19 cellular contexts compared by ENCODE assay signal in the genomic region with DNA sequence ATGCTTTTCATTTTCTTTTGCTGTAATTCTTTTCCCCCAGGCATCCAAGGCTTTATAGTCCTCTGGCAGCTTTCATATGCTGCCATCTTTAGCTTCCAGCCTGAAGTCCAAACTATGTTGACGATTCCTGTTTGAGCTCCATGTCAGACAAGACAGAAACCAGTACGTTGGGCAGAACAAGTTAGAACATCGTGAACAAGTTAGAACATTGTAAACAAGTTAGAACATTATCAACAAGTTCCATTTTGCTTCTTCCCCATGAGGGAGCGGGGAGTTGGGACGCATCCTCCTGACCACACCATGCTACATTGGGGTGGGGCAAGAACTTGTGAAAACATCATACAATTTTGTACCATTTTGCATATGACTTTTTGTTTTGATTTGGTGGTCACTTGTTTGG. TPM values are rescaled to one million over a fixed set of nuclear protein-coding genes. Genes with fewer than 3 reads are reported as not detected.
DNase-seq lines count a peak whose midpoint lies in the region; ATAC-seq, FAIRE-seq and TF ChIP-seq lines count a peak whose summit lies in the region.
"Had no signal": no experiment of that assay in that cellular context is flagged by ENCODE, and none has a peak within 500 bp of the region (broad histone marks: within the 10 kb centered on the region; RNA-seq: fewer than 3 reads in every experiment).

No MANE protein-coding gene starts in this region.

- H3K23ac ChIP-seq in H1 (ENCODE audit: insufficient read length) = no peak overlapping the region

- no peak overlapping the region for H2BK12ac ChIP-seq in H1 (ENCODE audit: low read depth, low read length)

- POLR2A ChIA-PET in H1 (lab: Charles Lee; ENCODE audit: partially characterized antibody) = interaction anchor here (1.4 kb wide), 1 partner anchor 17 kb away, joined by 3 read pairs; no protein-coding TSS in a partner anchor

- TF ChIP-seq CTCF in LNCaP clone FGC (IDR thresholded peaks at IDR 0.05; ENCODE audit: control insufficient read depth, extremely low read depth, insufficient read depth) (no peak), H1 (IDR thresholded peaks at IDR 0.05; ENCODE audit: control extremely low read depth in 1 of 3, insufficient read depth in 1 of 3, low read depth in 1 of 3, low read length in 3 of 3) (no peak), upper lobe of right lung (IDR thresholded peaks at IDR 0.05) (no peak), left ventricle myocardium inferior (IDR thresholded peaks at IDR 0.05; ENCODE audit: borderline replicate concordance) (no peak)

- no peak for TF ChIP-seq EP300 in H1 (IDR thresholded peaks at IDR 0.05; ENCODE audit: borderline replicate concordance in 1 of 2, low read depth in 2 of 2, low read length in 2 of 2)

- no peak overlapping the region for H2AK5ac ChIP-seq in H1 (ENCODE audit: low read depth, low read length)

- intact Hi-C loops in upper lobe of right lung (cut with DNase I) (no loop called here), left ventricle myocardium inferior (cut with micrococcal nuclease) (no loop called here)

- no peak for TF ChIP-seq RAD21 in H1 (IDR thresholded peaks at IDR 0.05 in 1 of 2, conservative IDR thresholded peaks at IDR 0.05 in 1 of 2; ENCODE audit: low read depth in 2 of 2, low read length in 2 of 2)

- H3K56ac ChIP-seq in H1 (replicated peaks; ENCODE audit: insufficient read length, low read depth, low read length) = no peak overlapping the region

- no peaks in the 10 kb centered on the region for H3K4me1 ChIP-seq in H1 (replicated peaks in 1 of 4; ENCODE audit: control insufficient read depth in 3 of 4, insufficient read depth in 4 of 4, low read length in 3 of 4)
- no peaks in the 10 kb centered on the region for H3K4me1 ChIP-seq in upper lobe of right lung
- no peaks in the 10 kb centered on the region for H3K4me1 ChIP-seq in left ventricle myocardium inferior
- H3K4me1 ChIP-seq: HAP-1 had no signal

- CTCF ChIA-PET in H1 (lab: Charles Lee; ENCODE audit: partially characterized antibody) = interaction anchor here (1.0 kb wide), 1 partner anchor 12 kb away, joined by 4 read pairs; no protein-coding TSS in a partner anchor

- peaks cover 0 to 12% (median 4%) of the 10 kb centered on the region in 4 experiments; a peak in 6 of 7 replicates for H3K27me3 ChIP-seq in H1 (replicated peaks in 1 of 4; ENCODE audit: control insufficient read depth in 3 of 4, extremely low read depth in 1 of 4, insufficient read depth in 3 of 4, low read length in 3 of 4)
- H3K27me3 ChIP-seq in upper lobe of right lung = no peaks in the 10 kb centered on the region
- H3K27me3 ChIP-seq in left ventricle myocardium inferior (ENCODE audit: low read depth) = peaks cover 68% of the 10 kb centered on the region

- H3K23me2 ChIP-seq in H1 (ENCODE audit: low read depth, low read length) = no peaks in the 10 kb centered on the region

- no peak overlapping the region for H4K8ac ChIP-seq in H1 (ENCODE audit: extremely low read depth, insufficient read depth, low read length)

- H3K36me3 ChIP-seq in H1 (ENCODE audit: control insufficient read depth in 2 of 4, insufficient read depth in 4 of 4, low read length in 3 of 4) = no peaks in the 10 kb centered on the region
- no peaks in the 10 kb centered on the region for H3K36me3 ChIP-seq in upper lobe of right lung
- H3K36me3 ChIP-seq in left ventricle myocardium inferior = no peaks in the 10 kb centered on the region
- H3K36me3 ChIP-seq: HAP-1 had no signal

- H4K20me1 ChIP-seq in H1 (replicated peaks in 1 of 2; ENCODE audit: control insufficient read depth in 1 of 2, insufficient read depth in 2 of 2, low read length in 2 of 2) = no peaks in the 10 kb centered on the region

- H3K4me3 ChIP-seq in LNCaP clone FGC (ENCODE audit: low read depth, low read length) (no peak overlapping the region), H1 (ENCODE audit: extremely low read depth in 1 of 4, insufficient read depth in 2 of 4, low read depth in 3 of 4, low read length in 4 of 4) (no peak overlapping the region), upper lobe of right lung (no peak overlapping the region), left ventricle myocardium inferior (no peak overlapping the region)
- H3K4me3 ChIP-seq: HAP-1 had no signal

- FAIRE-seq in H1 (lab: Jason Lieb, UNC) = peak; percentile 55
- FAIRE-seq: HTR-8/SVneo had no signal

- peak; percentile 54 for DNase-seq in LNCaP clone FGC (ENCODE audit: low read depth)
- no peak for DNase-seq in H1 (ENCODE audit: low read depth in 1 of 2, low spot score in 2 of 2)
- DNase-seq in mucosa of gallbladder (ENCODE audit: low spot score) = peak; percentile 13
- peak; percentile 21 for DNase-seq in upper lobe of right lung
- DNase-seq in left ventricle myocardium inferior = no peak
- DNase-seq in pons (ENCODE audit: low spot score) = no peak
- no peak for DNase-seq in stimulated activated CD4-positive, alpha-beta T cell treated with anti-CD3 and anti-CD28 coated beads, Interleukin-2, amount 100 ng/mL, for 24 hours
- DNase-seq: DMS53, NCI-H1417, NCI-H1930, NCI-H2171, NCI-H446, RPMI8226, SIG-M5 had no signal

- no peak overlapping the region for H3K4ac ChIP-seq in H1 (replicated peaks; ENCODE audit: insufficient read length, low read depth, low read length)

- no peaks in the 10 kb centered on the region for H3K79me1 ChIP-seq in H1 (ENCODE audit: low read depth, low read length)

- no peak for TF ChIP-seq POLR2A in H1 (IDR thresholded peaks at IDR 0.05; ENCODE audit: control extremely low read depth in 1 of 2, low read depth in 2 of 2, low read length in 2 of 2)

- H2BK5ac ChIP-seq in H1 (ENCODE audit: low read depth, low read length) = no peak overlapping the region

- H2BK120ac ChIP-seq in H1 (replicated peaks; ENCODE audit: low read depth, low read length) = no peak overlapping the region

- no peak overlapping the region for H2BK20ac ChIP-seq in H1 (ENCODE audit: low read length)

- H3K9me3 ChIP-seq in H1 (ENCODE audit: insufficient read depth in 2 of 2, low read depth in 1 of 2, low read length in 1 of 2) (no peaks in the 10 kb centered on the region), upper lobe of right lung (no peaks in the 10 kb centered on the region), left ventricle myocardium inferior (replicated peaks) (peaks cover 13% of the 10 kb centered on the region)
- H3K9me3 ChIP-seq: HAP-1 had no signal

- no peak overlapping the region for H3K14ac ChIP-seq in H1 (ENCODE audit: insufficient read length)

- H3K27ac ChIP-seq in H1 (ENCODE audit: low read depth, low read length) = no peak overlapping the region
- no peak overlapping the region for H3K27ac ChIP-seq in upper lobe of right lung
- H3K27ac ChIP-seq in left ventricle myocardium inferior (replicated peaks) = no peak overlapping the region
- H3K27ac ChIP-seq: HL-60 had no signal

- H3K4me2 ChIP-seq in H1 (ENCODE audit: insufficient read depth in 1 of 2, low read depth in 2 of 2, low read length in 2 of 2) = no peak overlapping the region

- H3K9ac ChIP-seq in H1 (replicated peaks in 1 of 4; ENCODE audit: extremely low read depth in 1 of 4, low read depth in 3 of 4, low read length in 3 of 4) = no peak overlapping the region

- no peak overlapping the region for H2AFZ ChIP-seq in H1 (ENCODE audit: low read length)

- H4K91ac ChIP-seq in H1 (replicated peaks; ENCODE audit: insufficient read length, low read length) = no peak overlapping the region

- H3K18ac ChIP-seq in H1 (ENCODE audit: extremely low read depth, low read length) = no peak overlapping the region

- H2BK15ac ChIP-seq in H1 (ENCODE audit: low read length) = no peak overlapping the region

- no peaks in the 10 kb centered on the region for H3K79me2 ChIP-seq in H1 (ENCODE audit: control insufficient read depth in 1 of 2, insufficient read depth in 2 of 2, low read length in 2 of 2)

- H4K5ac ChIP-seq in H1 (ENCODE audit: insufficient read length, low read depth, low read length) = no peak overlapping the region

- WGBS in H1 (ENCODE audit: extremely low coverage in 1 of 2, insufficient coverage in 1 of 2, insufficient read length in 1 of 2, insufficient replicate concordance in 2 of 2, low coverage in 1 of 2, low lambda C conversion rate in 2 of 2, missing lambda C conversion rate in 1 of 2), 2 experiments = 95% methylated on average over 5 of the region's 5 CpGs; no CpG with 5 or more reads in 1 of the 2 experiments

- ATAC-seq in upper lobe of right lung = no peak

TF ChIP-seq in H1, 55 proteins besides CTCF, POLR2A, EP300 and RAD21 (continues in another document):
- no peak for TF ChIP-seq FOSL1 (IDR thresholded peaks at IDR 0.05; ENCODE audit: insufficient read depth, low read depth, low read length)
- TF ChIP-seq KDM4A (IDR thresholded peaks at IDR 0.05; ENCODE audit: low read depth, low read length, severe bottlenecking) = no peak
- TF ChIP-seq RBBP5 (IDR thresholded peaks at IDR 0.05; ENCODE audit: borderline replicate concordance, low read depth, low read length) = no peak
- TF ChIP-seq RFX5 (IDR thresholded peaks at IDR 0.05; ENCODE audit: borderline replicate concordance, low read depth, low read length) = no peak
- TF ChIP-seq JUND (IDR thresholded peaks at IDR 0.05; ENCODE audit: low read length) = no peak
- TF ChIP-seq TAF1 (IDR thresholded peaks at IDR 0.05; ENCODE audit: low read depth, low read length) = no peak
- TF ChIP-seq CREB1 (IDR thresholded peaks at IDR 0.05) = no peak

RNA-seq across cellular contexts. Expression of a gene that starts 23.9 kb away (rescaled TPM):
- 7.9 and 8.0 TPM in 2 replicates for total RNA-seq in H1 (2021; fragmentation: NEBNext Ultra II Directional; extraction: Animal tissue kit (Norgen Biotek cat#: 25700))
- polyA plus RNA-seq in H1 (2011; rRNA removed) = 4.4 and 5.7 TPM in 2 replicates
- 6.2 TPM for polyA plus RNA-seq in H1 (2011; cell fraction: cytosol; rRNA removed)
- polyA plus RNA-seq in H1 (2011; cell fraction: nucleus; rRNA removed) = 17.5 TPM
- 4.7 to 8.2 TPM (median 6.0 TPM) in 4 replicates for polyA plus RNA-seq in H1 (2012, experiment 1 of 2)
- 5.8 TPM for polyA plus RNA-seq in H1 (2012, experiment 2 of 2)
- polyA plus RNA-seq in H1 (2013, experiment 1 of 2) = 9.0 TPM
- polyA plus RNA-seq in H1 (2013, experiment 2 of 2) = 9.1 TPM
- polyA minus RNA-seq in H1 (2011; rRNA and poly(A)+ RNA removed) = 5.7 and 6.8 TPM in 2 replicates
- polyA minus RNA-seq in H1 (2011; cell fraction: cytosol; rRNA and poly(A)+ RNA removed) = 2.8 TPM
- 3.1 TPM for polyA minus RNA-seq in H1 (2011; cell fraction: nucleus; rRNA and poly(A)+ RNA removed)
- total RNA-seq in mucosa of gallbladder (8.8 TPM), upper lobe of right lung (4.9 TPM), left ventricle myocardium inferior (0.30 TPM)
- total RNA-seq: LHCN-M2 had no signal

RNA-seq across cellular contexts. Expression of a gene that starts 56.4 kb away (rescaled TPM):
- 32.4 and 35.0 TPM in 2 replicates for total RNA-seq in H1 (2021; fragmentation: NEBNext Ultra II Directional; extraction: Animal tissue kit (Norgen Biotek cat#: 25700))
- polyA plus RNA-seq in H1 (2011; rRNA removed) = 19.7 and 27.0 TPM in 2 replicates
- 18.2 TPM for polyA plus RNA-seq in H1 (2011; cell fraction: cytosol; rRNA removed)
- polyA plus RNA-seq in H1 (2011; cell fraction: nucleus; rRNA removed) = 46.6 TPM
- 22.6 to 25.8 TPM (median 24.3 TPM) in 4 replicates for polyA plus RNA-seq in H1 (2012, experiment 1 of 2)
- 23.0 TPM for polyA plus RNA-seq in H1 (2012, experiment 2 of 2)
- polyA plus RNA-seq in H1 (2013, experiment 1 of 2) = 16.5 TPM
- polyA plus RNA-seq in H1 (2013, experiment 2 of 2) = 16.3 TPM
- 10.1 and 12.8 TPM in 2 replicates for polyA minus RNA-seq in H1 (2011; rRNA and poly(A)+ RNA removed)
- polyA minus RNA-seq in H1 (2011; cell fraction: cytosol; rRNA and poly(A)+ RNA removed) = 15.9 TPM
- 20.5 TPM for polyA minus RNA-seq in H1 (2011; cell fraction: nucleus; rRNA and poly(A)+ RNA removed)
- total RNA-seq in mucosa of gallbladder (0.20 TPM), upper lobe of right lung (1.2 TPM), left ventricle myocardium inferior (0.08 TPM)
- total RNA-seq: LHCN-M2 had no signal
- polyA plus RNA-seq: IgD-negative memory B cell had no signal

Comparison
In these comparisons a context has a peak if more than half of its experiments do, and no peak if none do; other contexts are left out.
1. DNase-seq: peak in LNCaP clone FGC (single experiment), mucosa of gallbladder (single experiment) and upper lobe of right lung (single experiment); none in H1 (0 of 2), left ventricle myocardium inferior (single experiment), pons (single experiment) and stimulated activated CD4-positive, alpha-beta T cell treated with anti-CD3 and anti-CD28 coated beads, Interleukin-2, amount 100 ng/mL, for 24 hours (0 of 2).
2. RNA of a gene that starts 56.4 kb away (total RNA-seq): 32.4 to 35.0 TPM in H1; 1.2 TPM in upper lobe of right lung (single experiment), 0.20 TPM in mucosa of gallbladder (single experiment) and 0.08 TPM in left ventricle myocardium inferior (single experiment); every median in the first group is over 10 times any median in the second.